Comparison of ENCODE assay signal across 1 cellular context in genomic region chr15:88389120-88389519, GRCh38.
TF ChIP-seq lines count a peak whose summit lies in the region.

No MANE protein-coding gene starts in this region.

TF ChIP-seq in GM23338, 12 proteins besides CTCF, POLR2A, EP300 and RAD21 (continued from another document):
- no peak for TF ChIP-seq EZH2 (IDR thresholded peaks at IDR 0.05; ENCODE audit: low read depth, unreplicated experiment)
- no peak for TF ChIP-seq ZNF462 (CRISPR knock-in tag; IDR thresholded peaks at IDR 0.05)
- TF ChIP-seq ZNF331 (CRISPR knock-in tag; IDR thresholded peaks at IDR 0.05; ENCODE audit: low read depth) = no peak
